33 cellular contexts compared by ENCODE assay signal in the genomic region with DNA sequence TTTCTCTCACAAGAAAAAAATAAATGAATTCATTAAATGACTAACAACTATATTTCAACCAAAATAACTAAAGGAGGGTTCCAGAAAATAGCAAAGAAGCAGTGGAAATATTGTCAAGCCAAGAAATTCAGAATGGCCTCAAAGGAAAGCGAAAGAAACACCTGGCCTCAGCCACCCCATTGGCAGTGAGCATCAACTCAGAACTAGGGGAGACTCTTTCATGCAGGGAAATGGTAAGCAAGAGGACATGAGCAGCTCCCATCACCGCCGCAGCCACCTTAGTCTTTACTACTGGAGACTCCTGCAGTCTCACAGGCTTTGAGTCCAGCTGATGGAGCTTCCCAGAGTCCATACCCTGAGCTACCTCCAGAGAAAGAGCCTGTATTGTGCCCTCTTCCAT.
"Had no signal": no experiment of that assay in that cellular context is flagged by ENCODE, and none has a peak within 500 bp of the region (broad histone marks: within the 10 kb centered on the region; RNA-seq: fewer than 3 reads in every experiment).

No MANE protein-coding gene starts in this region.

- H2AFZ ChIP-seq: PC-9 had no signal

- H3K9ac ChIP-seq: KMS-11 had no signal

- H3K4me3 ChIP-seq: PC-9, SJCRH30, SK-N-MC had no signal

- H3K4me2 ChIP-seq: KMS-11, PC-9 had no signal

- H3K27me3 ChIP-seq: SJCRH30 had no signal

- DNase-seq: Karpas-422, KBM-7, NCI-H1048, NCI-H1092 treated with DMSO at 0.1 percent for 48 hours, NCI-H1105 treated with DMSO at 0.1 percent for 48 hours, NCI-H1417, NCI-H1436, NCI-H146, NCI-H1694, NCI-H187, NCI-H1930, NCI-H2029 treated with DMSO at 0.1 percent for 48 hours, NCI-H2081 treated with DMSO at 0.1 percent for 48 hours, NCI-H2107, NCI-H2171, NCI-H226, NCI-H446 treated with DMSO at 0.1 percent for 48 hours, NCI-H510A, NCI-H524, NCI-H526, NCI-H69, NCI-H748 treated with DMSO at 0.1 percent for 48 hours, NCI-H82, PC-9, SHP77, SIG-M5, SJCRH30 had no signal

- H3K27ac ChIP-seq: KMS-11, PC-9, RWPE1, SJCRH30, SK-N-MC had no signal

- H3K9me3 ChIP-seq: SJCRH30 had no signal

- ATAC-seq: Panc1, Right ventricle myocardium inferior, SK-N-SH treated with all-trans-retinoic acid at 6 μM for 48 hours had no signal

- H3K36me3 ChIP-seq: SJCRH30 had no signal

- H3K4me1 ChIP-seq: SJCRH30 had no signal
